ENCODE assay signal across 34 cellular contexts in the genomic region with DNA sequence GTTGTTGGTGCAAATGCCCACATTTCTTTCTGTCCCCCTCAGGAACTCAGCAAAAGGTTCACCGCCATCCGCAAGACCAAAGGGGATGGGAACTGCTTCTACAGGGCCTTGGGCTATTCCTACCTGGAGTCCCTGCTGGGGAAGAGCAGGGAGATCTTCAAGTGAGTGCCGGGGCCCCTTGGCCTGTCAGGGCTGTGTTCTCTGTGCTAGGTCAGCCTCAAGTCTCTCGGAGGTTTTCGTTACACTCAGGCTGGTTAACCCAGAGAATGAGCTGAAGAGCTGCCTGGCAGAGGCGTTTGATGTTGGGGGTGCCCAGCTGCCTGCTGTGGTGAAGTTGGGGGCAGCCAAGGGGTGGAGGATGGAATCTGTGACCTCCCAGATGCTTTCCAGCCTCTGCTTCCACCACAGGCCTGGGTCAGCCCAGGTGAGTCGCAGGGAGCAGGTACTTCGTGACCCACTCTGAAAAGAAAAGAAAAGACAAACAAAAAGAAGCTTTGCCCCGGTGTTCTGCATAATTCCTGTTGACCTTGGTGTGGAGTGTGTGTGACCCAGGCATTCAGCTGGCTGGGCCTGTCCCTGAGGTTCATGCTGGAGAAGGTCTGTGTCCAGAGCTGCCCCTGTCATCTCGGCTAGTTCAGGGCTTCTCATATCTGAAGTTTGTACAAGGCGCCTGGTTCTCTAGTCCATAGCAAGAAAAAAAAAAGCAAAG. TPM values are rescaled to one million over a fixed set of nuclear protein-coding genes. Genes with fewer than 3 reads are reported as not detected.
"Had no signal": no experiment of that assay in that cellular context is flagged by ENCODE, and none has a peak within 500 bp of the region (broad histone marks: within the 10 kb centered on the region; RNA-seq: fewer than 3 reads in every experiment).

No MANE protein-coding gene starts in this region.

- ATAC-seq: activated CD4-positive, alpha-beta T cell treated with anti-CD3 and anti-CD28 coated beads for 36 hours; activated CD4-positive, CD25-positive, alpha-beta regulatory T cell treated with anti-CD3 and anti-CD28 coated beads, Interleukin-2, amount 50 U/mL, for 24 hours; activated T-cell treated with anti-CD3 and anti-CD28 coated beads, Interleukin-2, amount 50 U/mL, for 72 hours; WTC11 had no signal

- H3K27ac Mint-ChIP-seq: activated CD4-positive, alpha-beta memory T cell treated with anti-CD3 and anti-CD28 coated beads for 36 hours; activated CD4-positive, alpha-beta T cell treated with anti-CD3 and anti-CD28 coated beads for 36 hours; activated naive CD4-positive, alpha-beta T cell treated with anti-CD3 and anti-CD28 coated beads, Interleukin-2, amount 50 U/mL, for 24 hours; activated T-cell treated with anti-CD3 and anti-CD28 coated beads, Interleukin-2, amount 50 U/mL, for 72 hours; activated T-helper 2 cell treated with anti-CD3 and anti-CD28 coated beads, Interferon-gamma antibody, Interleukin-2, Interleukin-4, amounts not matched to agents 10 μg/mL and 5 μg/mL and 100 μg/mL, durations not matched to agents 14 hours and 24 hours and 36 hours; WTC11 had no signal

- H3K4me3 Mint-ChIP-seq: activated CD4-positive, alpha-beta memory T cell treated with anti-CD3 and anti-CD28 coated beads for 36 hours; activated CD4-positive, alpha-beta T cell treated with anti-CD3 and anti-CD28 coated beads for 36 hours; activated naive CD4-positive, alpha-beta T cell treated with anti-CD3 and anti-CD28 coated beads, Interleukin-2, amount 50 U/mL, for 24 hours; activated T-cell treated with anti-CD3 and anti-CD28 coated beads, Interleukin-2, amount 50 U/mL, for 72 hours; WTC11 had no signal

- H3K4me3 ChIP-seq: PC-9 had no signal

- H3K27me3 Mint-ChIP-seq: activated CD4-positive, alpha-beta memory T cell treated with anti-CD3 and anti-CD28 coated beads for 36 hours; activated CD4-positive, alpha-beta T cell treated with anti-CD3 and anti-CD28 coated beads for 36 hours; activated naive CD4-positive, alpha-beta T cell treated with anti-CD3 and anti-CD28 coated beads, Interleukin-2, amount 50 U/mL, for 24 hours had no signal

- H3K9me3 Mint-ChIP-seq: activated CD4-positive, alpha-beta memory T cell treated with anti-CD3 and anti-CD28 coated beads for 36 hours; activated naive CD4-positive, alpha-beta T cell treated with anti-CD3 and anti-CD28 coated beads, Interleukin-2, amount 50 U/mL, for 24 hours; activated T-cell treated with anti-CD3 and anti-CD28 coated beads, Interleukin-2, amount 50 U/mL, for 72 hours; activated T-helper 2 cell treated with anti-CD3 and anti-CD28 coated beads, Interferon-gamma antibody, Interleukin-2, Interleukin-4, amounts not matched to agents 10 μg/mL and 5 μg/mL and 100 μg/mL, durations not matched to agents 14 hours and 24 hours and 36 hours had no signal

- H3K36me3 ChIP-seq: brain microvascular endothelial cell had no signal

- H3K27me3 ChIP-seq: brain microvascular endothelial cell had no signal

- H3K27ac ChIP-seq: brain microvascular endothelial cell, KMS-11, PC-9 had no signal

- DNase-seq: activated CD4-positive, alpha-beta memory T cell treated with anti-CD3 and anti-CD28 coated beads for 36 hours; activated CD4-positive, alpha-beta T cell treated with anti-CD3 and anti-CD28 coated beads for 36 hours; activated CD4-positive, alpha-beta T cell treated with anti-CD3 and anti-CD28 coated beads, Interleukin-2, amount 50 U/mL, for 1 hour; activated CD8-positive, alpha-beta memory T cell treated with anti-CD3 and anti-CD28 coated beads, Interleukin-2, amount 50 U/mL, for 4 hours; activated gamma-delta T cell; activated naive CD4-positive, alpha-beta T cell treated with Interleukin-2 at 50 U/mL for 16 hours; activated T-cell treated with anti-CD3 and anti-CD28 coated beads for 4 hours; activated T-cell treated with anti-CD3 and anti-CD28 coated beads, Interleukin-2, amount 50 U/mL, for 72 hours; anterior cingulate cortex; brain microvascular endothelial cell; central memory CD4-positive, alpha-beta T cell; MM.1S; MV-4-11; NCI-H1092; NCI-H1436 treated with DMSO at 0.1 percent for 48 hours; NCI-H2029; NCI-H345; NCI-H526; NCI-H748 treated with DMSO at 0.1 percent for 48 hours; NK-92 treated with Interleukin-12 subunit alpha and Interleukin-12 subunit beta, amount 100 ng/mL, for 24 hours; PC-9; Right ventricle myocardium superior; SW 1271; T-helper 1 cell had no signal

- H3K36me3 Mint-ChIP-seq: activated CD4-positive, alpha-beta memory T cell treated with anti-CD3 and anti-CD28 coated beads for 36 hours; activated naive CD4-positive, alpha-beta T cell treated with anti-CD3 and anti-CD28 coated beads, Interleukin-2, amount 50 U/mL, for 24 hours had no signal

RNA-seq across cellular contexts. Expression of gene CCDC197, which starts 42.0 kb away (rescaled TPM):
- total RNA-seq: cerebellum; LHCN-M2; NCI-H460; OCI-LY7; PC-9; T-helper 2 cell treated with Interferon-gamma antibody and Interleukin-4, amounts not matched to agents 100 ng/mL and 5 ng/mL, for 36 hours; WTC11 had no signal
